ENCODE assay signal across 21 cellular contexts in genomic region chr11:125358254-125358840, GRCh38.
A peak's percentile ranks its signal among the peaks of the same experiment; 100 is the strongest.
DNase-seq lines count a peak whose midpoint lies in the region; ATAC-seq and TF ChIP-seq lines count a peak whose summit lies in the region.
"Had no signal": no experiment of that assay in that cellular context is flagged by ENCODE, and none has a peak within 500 bp of the region (broad histone marks: within the 10 kb centered on the region; RNA-seq: fewer than 3 reads in every experiment).

No MANE protein-coding gene starts in this region.

- no peak for TF ChIP-seq CTCF in fibroblast of mammary gland (conservative IDR thresholded peaks at IDR 0.05; ENCODE audit: control insufficient read depth, insufficient read depth, low read depth, low read length)
- TF ChIP-seq CTCF in neural progenitor cell (IDR thresholded peaks at IDR 0.05): no peak
- no peak for TF ChIP-seq CTCF in omental fat pad (IDR thresholded peaks at IDR 0.05)

- H3K27me3 ChIP-seq in GM23248 (replicated peaks; ENCODE audit: insufficient read depth): no peaks in the 10 kb centered on the region
- H3K27me3 ChIP-seq in neural progenitor cell: no peaks in the 10 kb centered on the region
- H3K27me3 ChIP-seq: ascending aorta, tibial artery had no signal

- ATAC-seq in omental fat pad (ENCODE audit: low FRiP score) (no peak), HG03565 (IDR thresholded peaks at IDR 0.05; ENCODE audit: unreplicated experiment) (no peak)
- ATAC-seq: activated CD4-positive, alpha-beta T cell treated with anti-CD3 and anti-CD28 coated beads for 36 hours had no signal

- H3F3A ChIP-seq in GM23248 (ENCODE audit: insufficient read depth) (no peaks in the 10 kb centered on the region), neural progenitor cell (ENCODE audit: low read depth) (peaks cover 28% of the 10 kb centered on the region)

- H3K9me2 ChIP-seq in GM23248 (ENCODE audit: insufficient read depth): no peaks in the 10 kb centered on the region

- peaks cover 3% of the 10 kb centered on the region for H3K9me3 Mint-ChIP-seq in neural progenitor cell
- H3K9me3 Mint-ChIP-seq: activated naive CD4-positive, alpha-beta T cell treated with anti-CD3 and anti-CD28 coated beads, Interleukin-2, amount 50 U/mL, for 24 hours; CD4-positive, alpha-beta memory T cell; endodermal cell; stimulated activated naive CD8-positive, alpha-beta T cell treated with anti-CD3 and anti-CD28 coated beads, Interleukin-15, Interleukin-2, amounts not matched to agents 100 ng/mL and 50 ng/mL, for 24 hours had no signal

- 69 to 72% methylated on average over 6 of the region's 6 CpGs for WGBS in GM23248 (ENCODE audit: low coverage in 1 of 2, low lambda C conversion rate in 2 of 2, missing lambda C conversion rate in 2 of 2), 2 experiments

- peaks cover 8% of the 10 kb centered on the region for H3K4me1 ChIP-seq in GM23248 (ENCODE audit: insufficient read depth)
- peaks cover 29% of the 10 kb centered on the region for H3K4me1 ChIP-seq in neural progenitor cell
- H3K4me1 ChIP-seq: ascending aorta, tibial artery had no signal

- no peak overlapping the region for H3K4me3 Mint-ChIP-seq in neural progenitor cell
- H3K4me3 Mint-ChIP-seq: activated CD4-positive, alpha-beta T cell treated with anti-CD3 and anti-CD28 coated beads for 36 hours; activated naive CD4-positive, alpha-beta T cell treated with anti-CD3 and anti-CD28 coated beads, Interleukin-2, amount 50 U/mL, for 24 hours; CD4-positive, alpha-beta memory T cell; endodermal cell; stimulated activated naive CD8-positive, alpha-beta T cell treated with anti-CD3 and anti-CD28 coated beads, Interleukin-15, Interleukin-2, amounts not matched to agents 100 ng/mL and 50 ng/mL, for 24 hours had no signal

- DNase-seq in GM23248 (peak; percentile 37), RPMI7951 (ENCODE audit: low read depth) (peak; percentile 62), fibroblast of mammary gland (ENCODE audit: low read depth) (peak; percentile 31), neural progenitor cell (ENCODE audit: low spot score) (no peak), omental fat pad (ENCODE audit: low spot score) (no peak), NCI-H2196 (lab: John Stamatoyannopoulos, UW; ENCODE audit: unreplicated experiment) (no peak)
- no peak for DNase-seq in effector CD4-positive, alpha-beta T cell
- DNase-seq: activated CD4-positive, alpha-beta T cell treated with anti-CD3 and anti-CD28 coated beads for 36 hours; CD4-positive, alpha-beta memory T cell; DMS153; endodermal cell; NCI-H1105 treated with DMSO at 0.1 percent for 48 hours; NCI-H446 treated with DMSO at 0.1 percent for 48 hours; stimulated activated CD4-positive, alpha-beta T cell treated with anti-CD3 and anti-CD28 coated beads, Interleukin-12 subunit alpha, Interleukin-12 subunit beta, amount 100 ng/mL, for 4 hours; stimulated activated CD4-positive, alpha-beta T cell treated with anti-CD3 and anti-CD28 coated beads, Interleukin-4, amount 100 ng/mL, for 4 hours; T-helper 1 cell; tibial artery had no signal

- peaks cover 48% of the 10 kb centered on the region for H3K36me3 Mint-ChIP-seq in neural progenitor cell
- H3K36me3 Mint-ChIP-seq: activated naive CD4-positive, alpha-beta T cell treated with anti-CD3 and anti-CD28 coated beads, Interleukin-2, amount 50 U/mL, for 24 hours; CD4-positive, alpha-beta memory T cell had no signal

- H3K79me2 ChIP-seq in GM23248 (ENCODE audit: insufficient read depth): no peaks in the 10 kb centered on the region
- H3K79me2 ChIP-seq in neural progenitor cell (ENCODE audit: low read depth): no peaks in the 10 kb centered on the region

- no peaks in the 10 kb centered on the region for H3K36me3 ChIP-seq in GM23248 (ENCODE audit: low read depth)
- H3K36me3 ChIP-seq in neural progenitor cell: no peaks in the 10 kb centered on the region
- H3K36me3 ChIP-seq: ascending aorta had no signal

- H3K4me3 ChIP-seq in GM23248: no peak overlapping the region
- no peak overlapping the region for H3K4me3 ChIP-seq in fibroblast of mammary gland (ENCODE audit: control insufficient read depth, low read depth, low read length)
- H3K4me3 ChIP-seq in neural progenitor cell: no peak overlapping the region
- H3K4me3 ChIP-seq: ascending aorta, tibial artery had no signal

- no peak overlapping the region for H2AFZ ChIP-seq in GM23248
- H2AFZ ChIP-seq in neural progenitor cell (replicated peaks): no peak overlapping the region

- H3K9ac ChIP-seq in GM23248 (no peak overlapping the region), neural progenitor cell (no peak overlapping the region)

- H3K4me1 Mint-ChIP-seq in neural progenitor cell: peaks cover 64% of the 10 kb centered on the region
- H3K4me1 Mint-ChIP-seq: activated CD4-positive, alpha-beta T cell treated with anti-CD3 and anti-CD28 coated beads for 36 hours; activated naive CD4-positive, alpha-beta T cell treated with anti-CD3 and anti-CD28 coated beads, Interleukin-2, amount 50 U/mL, for 24 hours had no signal

- in situ Hi-C loops in GM23248 (cut with MboI): no loop called here

- no peak overlapping the region for H3K4me2 ChIP-seq in GM23248 (ENCODE audit: unreplicated experiment)
- H3K4me2 ChIP-seq in neural progenitor cell: no peak overlapping the region

- H4K20me1 ChIP-seq in GM23248 (ENCODE audit: insufficient read depth): no peaks in the 10 kb centered on the region
- peaks cover 6% of the 10 kb centered on the region for H4K20me1 ChIP-seq in neural progenitor cell (ENCODE audit: low read depth)

- H3K27ac Mint-ChIP-seq in neural progenitor cell: peak overlapping the region; percentile 86
- H3K27ac Mint-ChIP-seq: activated CD4-positive, alpha-beta T cell treated with anti-CD3 and anti-CD28 coated beads for 36 hours; activated naive CD4-positive, alpha-beta T cell treated with anti-CD3 and anti-CD28 coated beads, Interleukin-2, amount 50 U/mL, for 24 hours; endodermal cell; stimulated activated naive CD8-positive, alpha-beta T cell treated with anti-CD3 and anti-CD28 coated beads, Interleukin-15, Interleukin-2, amounts not matched to agents 100 ng/mL and 50 ng/mL, for 24 hours had no signal

- H3K27ac ChIP-seq in GM23248: no peak overlapping the region
- no peak overlapping the region for H3K27ac ChIP-seq in neural progenitor cell
- H3K27ac ChIP-seq: ascending aorta, tibial artery had no signal

- H3K27me3 Mint-ChIP-seq in neural progenitor cell (ENCODE audit: insufficient read depth, low read depth): peaks cover 3% of the 10 kb centered on the region
- H3K27me3 Mint-ChIP-seq: activated CD4-positive, alpha-beta T cell treated with anti-CD3 and anti-CD28 coated beads for 36 hours; activated naive CD4-positive, alpha-beta T cell treated with anti-CD3 and anti-CD28 coated beads, Interleukin-2, amount 50 U/mL, for 24 hours; stimulated activated naive CD8-positive, alpha-beta T cell treated with anti-CD3 and anti-CD28 coated beads, Interleukin-15, Interleukin-2, amounts not matched to agents 100 ng/mL and 50 ng/mL, for 24 hours had no signal

- no peaks in the 10 kb centered on the region for H3K9me3 ChIP-seq in GM23248 (ENCODE audit: low read depth)
- no peaks in the 10 kb centered on the region for H3K9me3 ChIP-seq in neural progenitor cell (ENCODE audit: low read depth)
- H3K9me3 ChIP-seq: ascending aorta, tibial artery had no signal

Comparison
In these comparisons a context has a peak if more than half of its experiments do, and no peak if none do; other contexts are left out.
1. DNase-seq: peak in GM23248 (single experiment), RPMI7951 (single experiment) and fibroblast of mammary gland (single experiment); none in neural progenitor cell (single experiment), omental fat pad (single experiment), effector CD4-positive, alpha-beta T cell (single experiment) and NCI-H2196 (single experiment).